In genomic region chr5:91379602-91380490, GRCh38 we compare ENCODE assay signal across 1 cellular context.
TF ChIP-seq lines count a peak whose summit lies in the region.

No MANE protein-coding gene starts in this region.

TF ChIP-seq in K562, 482 proteins besides CTCF, POLR2A, EP300 and RAD21 (continued from another document):
- 0 out of 2 replicates have a peak, but pooled peaks have one; percentile 22 for TF ChIP-seq ZNF592 (IDR thresholded peaks at IDR 0.05)
- TF ChIP-seq CREB3L1 (IDR thresholded peaks at IDR 0.05; ENCODE audit: borderline replicate concordance, low read depth), result peak; percentile 95
- no peak for TF ChIP-seq EWSR1 (IDR thresholded peaks at IDR 0.05; ENCODE audit: borderline replicate concordance, low read depth, partially characterized antibody)
- TF ChIP-seq PCBP1 (IDR thresholded peaks at IDR 0.05; ENCODE audit: low read depth, low read length, poor library complexity, severe bottlenecking), result peak; percentile 47
- 0 out of 2 replicates have a peak, but pooled peaks have one; percentile 11 for TF ChIP-seq SMARCE1 (IDR thresholded peaks at IDR 0.05)
- TF ChIP-seq TSHZ1 (CRISPR knock-in tag; IDR thresholded peaks at IDR 0.05), result no peak
- no peak for TF ChIP-seq RBM34 (IDR thresholded peaks at IDR 0.05; ENCODE audit: borderline replicate concordance, insufficient read depth, low read length)
- no peak for TF ChIP-seq HINFP (tag; conservative IDR thresholded peaks at IDR 0.05; ENCODE audit: low read depth)
- no peak for TF ChIP-seq THAP7 (CRISPR knock-in tag; IDR thresholded peaks at IDR 0.05)
- no peak for TF ChIP-seq TEAD2 (tag; IDR thresholded peaks at IDR 0.05)
- no peak for TF ChIP-seq ZBTB2 (IDR thresholded peaks at IDR 0.05)
- TF ChIP-seq ZNF232 (CRISPR knock-in tag; IDR thresholded peaks at IDR 0.05), result no peak
- TF ChIP-seq HDAC8 (tag; IDR thresholded peaks at IDR 0.05), result no peak
- no peak for TF ChIP-seq CBX1 (IDR thresholded peaks at IDR 0.05; ENCODE audit: low read depth)
- no peak for TF ChIP-seq GTF2B (IDR thresholded peaks at IDR 0.05; ENCODE audit: extremely low read depth, insufficient read length)
- TF ChIP-seq ZNF57 (CRISPR knock-in tag; IDR thresholded peaks at IDR 0.05), result no peak
- TF ChIP-seq BDP1 (IDR thresholded peaks at IDR 0.05; ENCODE audit: insufficient read depth, insufficient read length), result no peak
- no peak for TF ChIP-seq ZFP91 (CRISPR knock-in tag; IDR thresholded peaks at IDR 0.05)
- no peak for TF ChIP-seq CGGBP1 (CRISPR knock-in tag; IDR thresholded peaks at IDR 0.05)
- TF ChIP-seq NCOA1 (IDR thresholded peaks at IDR 0.05; ENCODE audit: low read depth), result no peak
- no peak for TF ChIP-seq MEF2D (tag; conservative IDR thresholded peaks at IDR 0.05; ENCODE audit: low read depth)
- peak; percentile 17; the same call in 1 of the 2 replicates for TF ChIP-seq ZNF589 (CRISPR knock-in tag; IDR thresholded peaks at IDR 0.05; ENCODE audit: low read depth)
- peak; percentile 96 to 98 for TF ChIP-seq MLLT1 (IDR thresholded peaks at IDR 0.05)
- TF ChIP-seq TRIM28 (IDR thresholded peaks at IDR 0.05), result no peak
- no peak for TF ChIP-seq ZNF398 (CRISPR knock-in tag; IDR thresholded peaks at IDR 0.05)
- no peak for TF ChIP-seq FOXK1 (CRISPR knock-in tag; IDR thresholded peaks at IDR 0.05; ENCODE audit: borderline replicate concordance)
- TF ChIP-seq DDX20 (tag; IDR thresholded peaks at IDR 0.05; ENCODE audit: low read depth), result no peak
- TF ChIP-seq ETV6 (IDR thresholded peaks at IDR 0.05; ENCODE audit: borderline replicate concordance in 1 of 2, low read depth in 2 of 2, low read length in 1 of 2), result no peak
- TF ChIP-seq ETV6 (CRISPR knock-in tag; IDR thresholded peaks at IDR 0.05; ENCODE audit: borderline replicate concordance), result no peak
- no peak for TF ChIP-seq ZNF717 (CRISPR knock-in tag; IDR thresholded peaks at IDR 0.05)
- no peak for TF ChIP-seq MEF2A (IDR thresholded peaks at IDR 0.05; ENCODE audit: control insufficient read depth, low read depth, low read length)
- peak; percentile 84 for TF ChIP-seq TAF1 (IDR thresholded peaks at IDR 0.05; ENCODE audit: control insufficient read depth, extremely low read depth, insufficient read depth, low read length, severe bottlenecking)
- TF ChIP-seq TBL1XR1 (IDR thresholded peaks at IDR 0.05; ENCODE audit: low read length in 2 of 2), result 0 out of 4 replicates have a peak, but pooled peaks of 1 of the 2 experiments have one; percentile 40
- 0 out of 2 replicates have a peak, but pooled peaks have one; percentile 15 for TF ChIP-seq ZC3H4 (CRISPR knock-in tag; IDR thresholded peaks at IDR 0.05; ENCODE audit: borderline replicate concordance)
- no peak for TF ChIP-seq TAL1 (IDR thresholded peaks at IDR 0.05)
- TF ChIP-seq LARP7 (IDR thresholded peaks at IDR 0.05), result no peak
- TF ChIP-seq CCAR2 (IDR thresholded peaks at IDR 0.05; ENCODE audit: low read depth, low read length), result no peak
